Comparison of ENCODE assay signal across 16 cellular contexts in the genomic region with DNA sequence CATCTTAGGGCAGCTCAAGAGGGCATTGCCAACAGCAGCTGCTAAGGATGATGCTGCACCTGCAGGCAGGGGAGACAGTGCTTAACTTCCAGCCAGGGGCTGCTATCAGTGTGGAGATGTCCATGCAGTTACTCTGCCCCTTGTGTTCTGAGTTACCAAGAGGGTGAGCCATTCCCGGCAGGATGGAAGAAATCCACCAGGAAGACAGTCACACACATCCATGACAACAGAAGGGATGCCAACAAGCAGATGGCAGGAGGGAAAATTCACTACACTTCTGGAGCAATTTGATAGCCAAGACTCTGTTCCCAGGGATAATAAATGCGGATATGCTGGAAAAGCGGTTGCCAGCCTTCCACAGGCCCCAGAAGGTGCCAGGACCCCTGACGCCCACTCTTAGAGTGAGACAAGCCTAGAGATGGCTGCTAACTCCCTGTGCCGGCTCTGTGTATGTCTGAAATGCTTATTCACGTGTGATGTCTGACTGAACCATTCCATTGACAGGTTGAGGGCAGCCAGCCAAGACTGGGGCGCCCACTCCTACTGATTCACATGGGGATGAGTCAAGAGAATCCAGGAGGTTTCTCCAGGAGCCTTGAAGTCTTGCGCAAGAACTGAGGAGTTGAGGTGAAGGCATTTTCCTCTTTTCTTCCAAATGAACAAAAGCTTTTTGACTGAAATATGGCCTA. TPM values are rescaled to one million over a fixed set of nuclear protein-coding genes. Genes with fewer than 3 reads are reported as not detected.
DNase-seq lines count a peak whose midpoint lies in the region; ATAC-seq, FAIRE-seq and TF ChIP-seq lines count a peak whose summit lies in the region.
"Had no signal": no experiment of that assay in that cellular context is flagged by ENCODE, and none has a peak within 500 bp of the region (broad histone marks: within the 10 kb centered on the region; RNA-seq: fewer than 3 reads in every experiment).

No MANE protein-coding gene starts in this region.

- WGBS in K562 (ENCODE audit: insufficient coverage, low coverage, missing lambda C conversion rate), result 5% methylated on average over 7 of the region's 8 CpGs
- no CpG with 5 or more reads among the region's 8 CpGs for WGBS in H9 (ENCODE audit: extremely low coverage, insufficient read length, low lambda C conversion rate)

- BruUV-seq in K562 (replicated peaks; lab: Mats Ljungman, UMichigan), result no TSS peak

- no peaks in the 10 kb centered on the region for H3K23me2 ChIP-seq in H9 (ENCODE audit: insufficient read length, low read depth, low read length, poor library complexity, severe bottlenecking)

- H3K36me3 ChIP-seq in K562 (ENCODE audit: control insufficient read depth, insufficient read depth, low read length), result no peaks in the 10 kb centered on the region
- no peaks in the 10 kb centered on the region for H3K36me3 ChIP-seq in kidney (ENCODE audit: control insufficient read depth in 1 of 2, insufficient read depth in 2 of 2, low read length in 2 of 2)
- H3K36me3 ChIP-seq: BLaER1 treated with 17β-estradiol and CSF1 and Interleukin-3, amounts not matched to agents 10 nM and 100 nM had no signal

- H3K4me1 Mint-ChIP-seq in H9, result peaks cover 0 to 4% of the 10 kb centered on the region in 2 experiments; a peak in 2 of 4 replicates
- H3K4me1 Mint-ChIP-seq: memory B cell had no signal

- in situ Hi-C loops in K562 (cut with MboI), result no loop called here

- no peak overlapping the region for H2AK5ac ChIP-seq in H9 (ENCODE audit: insufficient read length, low read length)

- no peak overlapping the region for H3K4me3 Mint-ChIP-seq in H9
- H3K4me3 Mint-ChIP-seq: activated naive CD4-positive, alpha-beta T cell treated with anti-CD3 and anti-CD28 coated beads, Interleukin-2, amount 50 U/mL, for 24 hours; memory B cell had no signal

- no peak overlapping the region for H3T11ph ChIP-seq in H9 (ENCODE audit: low read length)

- FAIRE-seq in K562 (lab: Jason Lieb, UNC), result no peak
- no peak for FAIRE-seq in kidney (lab: Jason Lieb, UNC)
- no peak for FAIRE-seq in GM12892 (lab: Jason Lieb, UNC)

- no peak overlapping the region for H2BK20ac ChIP-seq in H9 (ENCODE audit: low read depth, low read length, poor library complexity, severe bottlenecking)

- no peak overlapping the region for H2BK120ac ChIP-seq in H9 (ENCODE audit: low read depth, low read length, poor library complexity, severe bottlenecking)

- H3K79me2 ChIP-seq in K562 (ENCODE audit: control insufficient read depth, insufficient read depth, low read length) (no peaks in the 10 kb centered on the region), H9 (ENCODE audit: insufficient read depth, low read length) (no peaks in the 10 kb centered on the region)
- H3K79me2 ChIP-seq: parathyroid adenoma had no signal

- H2BK15ac ChIP-seq in H9 (ENCODE audit: low read depth, low read length), result no peak overlapping the region

- H2BK12ac ChIP-seq in H9 (ENCODE audit: insufficient read length, low read depth, low read length), result no peak overlapping the region

- H4K20me1 ChIP-seq in K562 (replicated peaks; ENCODE audit: control insufficient read depth, insufficient read depth, low read length) (no peaks in the 10 kb centered on the region), H9 (ENCODE audit: control insufficient read depth, insufficient read depth, insufficient read length) (no peaks in the 10 kb centered on the region)
- H4K20me1 ChIP-seq: BLaER1 treated with 17β-estradiol and CSF1 and Interleukin-3, amounts not matched to agents 10 nM and 100 nM had no signal

- H3K27me3 ChIP-seq in K562 (ENCODE audit: control insufficient read depth in 2 of 2, insufficient read depth in 2 of 2, low read length in 2 of 2) (no peaks in the 10 kb centered on the region; a peak in 2 of 5 replicates), H9 (ENCODE audit: insufficient read depth, low read length) (no peaks in the 10 kb centered on the region)
- H3K27me3 ChIP-seq: BLaER1 treated with 17β-estradiol and CSF1 and Interleukin-3, amounts not matched to agents 10 nM and 100 nM had no signal

- H3K27ac ChIP-seq in K562 (ENCODE audit: extremely low read depth, low read depth, low read length) (no peak overlapping the region), kidney (ENCODE audit: low read depth in 2 of 2, low read length in 2 of 2) (no peak overlapping the region), H9 (ENCODE audit: insufficient read length, low read depth, low read length) (no peak overlapping the region)
- H3K27ac ChIP-seq: BLaER1 treated with 17β-estradiol and CSF1 and Interleukin-3, amounts not matched to agents 10 nM and 100 nM; parathyroid adenoma had no signal

- H3K18ac ChIP-seq in H9 (ENCODE audit: insufficient read length, low read depth, low read length), result no peak overlapping the region

- H3K14ac ChIP-seq in H9 (ENCODE audit: insufficient read depth, low read length), result no peak overlapping the region

- H3K9me3 ChIP-seq in K562 (replicated peaks; ENCODE audit: control insufficient read depth, insufficient read depth, low read depth, low read length) (no peaks in the 10 kb centered on the region), kidney (ENCODE audit: control insufficient read depth in 1 of 2, low read length in 2 of 2) (no peaks in the 10 kb centered on the region), H9 (ENCODE audit: control insufficient read depth, low read depth, low read length) (no peaks in the 10 kb centered on the region)

- H3K4ac ChIP-seq in H9 (ENCODE audit: low read depth, low read length), result no peak overlapping the region

- H3K9me3 Mint-ChIP-seq in H9, result peaks cover 0 to 2% of the 10 kb centered on the region in 2 experiments; a peak in 2 of 5 replicates
- H3K9me3 Mint-ChIP-seq: memory B cell had no signal

- H4K5ac ChIP-seq in H9 (ENCODE audit: insufficient read length, low read depth, low read length), result no peak overlapping the region

- no peaks in the 10 kb centered on the region for H3K4me1 ChIP-seq in K562 (replicated peaks in 1 of 2; ENCODE audit: control insufficient read depth in 2 of 2, insufficient read depth in 2 of 2, low read length in 2 of 2)
- H3K4me1 ChIP-seq in kidney (ENCODE audit: control insufficient read depth in 1 of 2, insufficient read depth in 1 of 2, low read depth in 1 of 2, low read length in 2 of 2), result no peaks in the 10 kb centered on the region
- no peaks in the 10 kb centered on the region for H3K4me1 ChIP-seq in H9 (ENCODE audit: insufficient read depth, low read length)
- H3K4me1 ChIP-seq: parathyroid adenoma had no signal

- H3K4me3 ChIP-seq in K562 (no peak overlapping the region), kidney (ENCODE audit: low read length in 2 of 2) (no peak overlapping the region)
- H3K4me3 ChIP-seq: BLaER1 treated with 17β-estradiol and CSF1 and Interleukin-3, amounts not matched to agents 10 nM and 100 nM had no signal

- H3K27ac Mint-ChIP-seq in H9, result no peak overlapping the region
- H3K27ac Mint-ChIP-seq: activated naive CD4-positive, alpha-beta T cell treated with anti-CD3 and anti-CD28 coated beads, Interleukin-2, amount 50 U/mL, for 24 hours; memory B cell had no signal

- no peak for TF ChIP-seq POLR2A in K562 (conservative IDR thresholded peaks at IDR 0.05)
- no peak for TF ChIP-seq POLR2A in GM12892 (IDR thresholded peaks at IDR 0.05; ENCODE audit: low read depth, low read length)

- TF ChIP-seq CTCF in K562 (IDR thresholded peaks at IDR 0.05 in 2 of 3, conservative IDR thresholded peaks at IDR 0.05 in 1 of 3; ENCODE audit: insufficient read depth in 2 of 3, low read depth in 1 of 3, low read length in 3 of 3) (no peak), kidney (IDR thresholded peaks at IDR 0.05; ENCODE audit: borderline replicate concordance, extremely low read depth, insufficient read depth) (no peak), H9 (conservative IDR thresholded peaks at IDR 0.05) (no peak)

- H3K79me1 ChIP-seq in H9 (ENCODE audit: insufficient read depth, low read depth, low read length, poor library complexity, severe bottlenecking), result no peaks in the 10 kb centered on the region

- CTCF ChIA-PET in K562 (lab: Yijun Ruan, JAX; ENCODE audit: low intra/inter-chr PET ratio), result no interaction called here

- H3K4me2 ChIP-seq in K562 (ENCODE audit: insufficient read depth, low read length), result no peak overlapping the region
- no peak overlapping the region for H3K4me2 ChIP-seq in H9 (ENCODE audit: insufficient read depth, insufficient read length, low read length)
- H3K4me2 ChIP-seq: BLaER1 treated with 17β-estradiol and CSF1 and Interleukin-3, amounts not matched to agents 10 nM and 100 nM had no signal

- no peak overlapping the region for H3K23ac ChIP-seq in H9 (ENCODE audit: insufficient read length, low read depth, low read length)

- H3K9me1 ChIP-seq in K562 (ENCODE audit: control insufficient read depth, insufficient read depth, low read length), result no peaks in the 10 kb centered on the region

- H4K8ac ChIP-seq in H9 (replicated peaks; ENCODE audit: insufficient read length, low read depth, low read length), result no peak overlapping the region

- no peak overlapping the region for H4K91ac ChIP-seq in H9 (ENCODE audit: insufficient read length, low read depth, low read length)

- no peak for ATAC-seq in K562
- no peak for ATAC-seq in GM18909 (IDR thresholded peaks at IDR 0.05; ENCODE audit: poor library complexity, unreplicated experiment)

- no peak overlapping the region for H2AFZ ChIP-seq in K562 (ENCODE audit: low read depth, low read length)
- H2AFZ ChIP-seq in H9 (ENCODE audit: low read length), result no peak overlapping the region
- H2AFZ ChIP-seq: parathyroid adenoma had no signal

- no peaks in the 10 kb centered on the region; a peak in 1 of 7 replicates for H3K36me3 Mint-ChIP-seq in H9 (ENCODE audit: insufficient read depth in 1 of 3, low read depth in 3 of 3)
- H3K36me3 Mint-ChIP-seq: activated naive CD4-positive, alpha-beta T cell treated with anti-CD3 and anti-CD28 coated beads, Interleukin-2, amount 50 U/mL, for 24 hours; memory B cell had no signal

- no peak for TF ChIP-seq RAD21 in K562 (CRISPR knock-in tag; conservative IDR thresholded peaks at IDR 0.05 in 1 of 2, IDR thresholded peaks at IDR 0.05 in 1 of 2)

- peaks cover 2% of the 10 kb centered on the region for H3K27me3 Mint-ChIP-seq in H9 (ENCODE audit: low read depth)

- H2BK5ac ChIP-seq in H9 (ENCODE audit: insufficient read length, low read length), result no peak overlapping the region

- POLR2A ChIA-PET in K562 (lab: Yijun Ruan, JAX), result no interaction called here

- no peak for TF ChIP-seq EP300 in K562 (IDR thresholded peaks at IDR 0.05; ENCODE audit: low read length)

- peak; percentile 63 for DNase-seq in DMS 273 treated with DMSO at 0.1 percent for 48 hours (lab: John Stamatoyannopoulos, UW)
- DNase-seq in NCI-H1694 treated with DMSO at 0.1 percent for 48 hours (lab: John Stamatoyannopoulos, UW), result peak; percentile 61
- DNase-seq in K562 (ENCODE audit: extremely low read depth in 1 of 4, low spot score in 3 of 4), result peak in 1 of 4 experiments; percentile 6
- peak; percentile 91 for DNase-seq in kidney tubule cell (ENCODE audit: low spot score)
- no peak for DNase-seq in kidney
- DNase-seq in GM12892 (ENCODE audit: insufficient read length), result no peak
- DNase-seq in H9, result no peak
- DNase-seq: activated CD4-positive, alpha-beta T cell treated with anti-CD3 and anti-CD28 coated beads, Interleukin-2, amount 50 U/mL, for 4 hours; NCI-H1436 treated with DMSO at 0.1 percent for 48 hours; stimulated activated CD4-positive, alpha-beta T cell treated with anti-CD3 and anti-CD28 coated beads, Interleukin-2, amount 100 ng/mL, for 48 hours; stimulated activated naive CD4-positive, alpha-beta T cell treated with Interleukin-2 at 50 U/mL for 16 hours had no signal

- no peak overlapping the region for H3K56ac ChIP-seq in H9 (ENCODE audit: insufficient read length, low read depth, low read length)

- no peak overlapping the region for H3K9ac ChIP-seq in K562 (ENCODE audit: insufficient read depth in 1 of 2, low read depth in 2 of 2, low read length in 2 of 2)
- no peak overlapping the region for H3K9ac ChIP-seq in kidney (ENCODE audit: low read length in 2 of 2)
- no peak overlapping the region for H3K9ac ChIP-seq in H9 (ENCODE audit: extremely low read depth, insufficient read length, low read length)
- H3K9ac ChIP-seq: BLaER1 treated with 17β-estradiol and CSF1 and Interleukin-3, amounts not matched to agents 10 nM and 100 nM; parathyroid adenoma had no signal

- intact Hi-C loops in K562 (cut with micrococcal nuclease), result no loop called here
- intact Hi-C loops in kidney (cut with DNase I), result no loop called here

RNA-seq across cellular contexts. Expression of a gene that starts 24.5 kb away (rescaled TPM):
- not detected in 2 replicates for total RNA-seq in K562 (2011; cell fraction: chromatin; rRNA removed; ENCODE audit: low replicate concordance)
- not detected in 2 replicates for total RNA-seq in K562 (2011; cell fraction: nucleolus; rRNA removed)
- total RNA-seq in K562 (2011; cell fraction: nucleoplasm; rRNA removed), result not detected in 2 replicates
- total RNA-seq in K562 (2014; rRNA removed) (not detected in 2 replicates), K562 (2014; rRNA removed; fragmentation: Illumina TruSeq; extraction: Trizol) (not detected in 2 replicates), K562 (2015; rRNA removed; fragmentation: Illumina TruSeq; extraction: Trizol) (not detected in 2 replicates), K562 (2021) (not detected in 2 replicates), kidney (0.25 TPM), H9 (2021) (0.07 and 0.11 TPM in 2 replicates)
- polyA plus RNA-seq in K562 (2011; rRNA removed) (not detected in 2 replicates), K562 (2014; fragmentation: Illumina TruSeq; extraction: Trizol) (not detected in 2 replicates), K562 (2014; fragmentation: Nextera tagmentation; extraction: Ambion mirVana) (not detected), K562 (2014; rRNA removed) (not detected in 2 replicates), kidney (ENCODE audit: insufficient read depth, low read depth, low replicate concordance) (not detected)
- not detected in 2 replicates for polyA plus RNA-seq in K562 (2011; cell fraction: cytosol; rRNA removed)
- polyA plus RNA-seq in K562 (2011; cell fraction: nucleus; rRNA removed), result not detected in 2 replicates
- polyA plus RNA-seq in K562 (2012), result not detected in 2 replicates
- polyA minus RNA-seq in K562 (2011; rRNA and poly(A)+ RNA removed), result not detected in 2 replicates
- polyA minus RNA-seq in K562 (2011; cell fraction: cytosol; rRNA and poly(A)+ RNA removed), result not detected in 2 replicates
- polyA minus RNA-seq in K562 (2011; cell fraction: nucleus; rRNA and poly(A)+ RNA removed), result not detected in 2 replicates
- not detected for polyA plus RNA-seq in GM12892 (2012; ENCODE audit: missing spikeins)

Comparison
In these comparisons a context has a peak if more than half of its experiments do, and no peak if none do; other contexts are left out.
1. DNase-seq: peak in DMS 273 treated with DMSO at 0.1 percent for 48 hours (single experiment), NCI-H1694 treated with DMSO at 0.1 percent for 48 hours (single experiment) and kidney tubule cell (single experiment); none in kidney (single experiment), GM12892 (single experiment) and H9 (single experiment).